ENCODE assay signal across 8 cellular contexts in genomic region chr20:25470045-25470444, GRCh38.
DNase-seq lines count a peak whose midpoint lies in the region; ATAC-seq and TF ChIP-seq lines count a peak whose summit lies in the region.

No MANE protein-coding gene starts in this region.

- H3K27me3 ChIP-seq in left ventricle myocardium inferior (ENCODE audit: low read depth) (no peaks in the 10 kb centered on the region), ascending aorta (no peaks in the 10 kb centered on the region)

- no peaks in the 10 kb centered on the region for H3K27me3 Mint-ChIP-seq in activated CD4-positive, alpha-beta memory T cell treated with anti-CD3 and anti-CD28 coated beads for 36 hours
- H3K27me3 Mint-ChIP-seq in type B pancreatic cell, result no peaks in the 10 kb centered on the region

- H3K36me3 ChIP-seq in left ventricle myocardium inferior, result peaks cover 34% of the 10 kb centered on the region
- H3K36me3 ChIP-seq in ascending aorta, result peaks cover 37 to 60% of the 10 kb centered on the region in 2 donors

- intact Hi-C loops in activated CD4-positive, alpha-beta memory T cell treated with anti-CD3 and anti-CD28 coated beads for 36 hours (cut with micrococcal nuclease), result no loop called here
- intact Hi-C loops in left ventricle myocardium inferior (cut with micrococcal nuclease), result no loop called here
- intact Hi-C loops in ascending aorta (cut with DNase I), result no loop called here

- no peak overlapping the region for H3K4me3 Mint-ChIP-seq in activated CD4-positive, alpha-beta memory T cell treated with anti-CD3 and anti-CD28 coated beads for 36 hours
- H3K4me3 Mint-ChIP-seq in type B pancreatic cell, result no peak overlapping the region

- TF ChIP-seq CTCF in LNCaP clone FGC (IDR thresholded peaks at IDR 0.05; ENCODE audit: control insufficient read depth, extremely low read depth, insufficient read depth) (peak; percentile 73), left ventricle myocardium inferior (IDR thresholded peaks at IDR 0.05; ENCODE audit: borderline replicate concordance) (peak; percentile 35), type B pancreatic cell (conservative IDR thresholded peaks at IDR 0.05) (peak; percentile 67), ascending aorta (IDR thresholded peaks at IDR 0.05) (peak in 1 of 3 experiments; percentile 11)

- H3K4me1 ChIP-seq in left ventricle myocardium inferior (peaks cover 5% of the 10 kb centered on the region), ascending aorta (no peaks in the 10 kb centered on the region)

- no peaks in the 10 kb centered on the region for H3K36me3 Mint-ChIP-seq in activated CD4-positive, alpha-beta memory T cell treated with anti-CD3 and anti-CD28 coated beads for 36 hours
- H3K36me3 Mint-ChIP-seq in type B pancreatic cell, result peaks cover 29% of the 10 kb centered on the region

- H3K27ac ChIP-seq in left ventricle myocardium inferior (replicated peaks) (no peak overlapping the region), ascending aorta (no peak overlapping the region)

- DNase-seq in COR-L47 (lab: John Stamatoyannopoulos, UW) (peak; percentile 14), LNCaP clone FGC (ENCODE audit: low read depth) (no peak), left ventricle myocardium inferior (no peak), type B pancreatic cell (ENCODE audit: extremely low spot score, unreplicated experiment) (no peak), ascending aorta (ENCODE audit: low spot score in 2 of 2) (no peak), GM19238 (ENCODE audit: insufficient read length, low spot score) (no peak)
- peak; percentile 65 for DNase-seq in activated CD4-positive, alpha-beta memory T cell treated with anti-CD3 and anti-CD28 coated beads for 36 hours

- no peaks in the 10 kb centered on the region for H3K9me3 Mint-ChIP-seq in activated CD4-positive, alpha-beta memory T cell treated with anti-CD3 and anti-CD28 coated beads for 36 hours
- no peaks in the 10 kb centered on the region for H3K9me3 Mint-ChIP-seq in type B pancreatic cell

- H3K27ac Mint-ChIP-seq in activated CD4-positive, alpha-beta memory T cell treated with anti-CD3 and anti-CD28 coated beads for 36 hours, result no peak overlapping the region
- H3K27ac Mint-ChIP-seq in type B pancreatic cell, result peak overlapping the region; percentile 70

- peak; percentile 99 for ATAC-seq in GM19438 (IDR thresholded peaks at IDR 0.05; ENCODE audit: low read depth, unreplicated experiment)

- POLR2A ChIA-PET in activated CD4-positive, alpha-beta memory T cell treated with anti-CD3 and anti-CD28 coated beads for 36 hours (lab: Charles Lee), result no interaction called here

- H3K4me3 ChIP-seq in LNCaP clone FGC (ENCODE audit: low read depth, low read length), result no peak overlapping the region
- no peak overlapping the region for H3K4me3 ChIP-seq in left ventricle myocardium inferior
- H3K4me3 ChIP-seq in ascending aorta, result no peak overlapping the region

- H3K4me1 Mint-ChIP-seq in activated CD4-positive, alpha-beta memory T cell treated with anti-CD3 and anti-CD28 coated beads for 36 hours (ENCODE audit: low read depth), result peaks cover 7% of the 10 kb centered on the region
- peaks cover 4% of the 10 kb centered on the region for H3K4me1 Mint-ChIP-seq in type B pancreatic cell (ENCODE audit: unreplicated experiment)

- H3K9me3 ChIP-seq in left ventricle myocardium inferior (replicated peaks) (no peaks in the 10 kb centered on the region), ascending aorta (no peaks in the 10 kb centered on the region)

- CTCF ChIA-PET in activated CD4-positive, alpha-beta memory T cell treated with anti-CD3 and anti-CD28 coated beads for 36 hours (lab: Charles Lee), result interaction anchor here (0.6 to 1.4 kb wide), 3 partner anchors 12 to 662 kb away, joined by 3 to 4 read pairs (median 3); no protein-coding TSS in a partner anchor

Comparison
In these comparisons a context has a peak if more than half of its experiments do, and no peak if none do; other contexts are left out.
1. DNase-seq: peak in COR-L47 (single experiment) and activated CD4-positive, alpha-beta memory T cell treated with anti-CD3 and anti-CD28 coated beads for 36 hours (single experiment); none in LNCaP clone FGC (single experiment), left ventricle myocardium inferior (single experiment), type B pancreatic cell (single experiment), ascending aorta (0 of 2) and GM19238 (single experiment).